Comparison of ENCODE assay signal across 22 cellular contexts in genomic region chr5:116990010-116990409, GRCh38.
DNase-seq lines count a peak whose midpoint lies in the region; ATAC-seq and TF ChIP-seq lines count a peak whose summit lies in the region.
"Had no signal": no experiment of that assay in that cellular context is flagged by ENCODE, and none has a peak within 500 bp of the region (broad histone marks: within the 10 kb centered on the region; RNA-seq: fewer than 3 reads in every experiment).

No MANE protein-coding gene starts in this region.

- no peak overlapping the region for H3K4me3 ChIP-seq in skeletal muscle cell (ENCODE audit: low read depth, low read length)
- H3K4me3 ChIP-seq: BLaER1 treated with 17β-estradiol and CSF1 and Interleukin-3, amounts not matched to agents 10 nM and 100 nM; gastroesophageal sphincter; SJSA1 had no signal

- no peaks in the 10 kb centered on the region for H3K36me3 Mint-ChIP-seq in glutamatergic neuron (ENCODE audit: unreplicated experiment)
- H3K36me3 Mint-ChIP-seq: activated naive CD8-positive, alpha-beta T cell had no signal

- no peak overlapping the region for H3K4me3 Mint-ChIP-seq in glutamatergic neuron (ENCODE audit: unreplicated experiment)
- H3K4me3 Mint-ChIP-seq: activated naive CD8-positive, alpha-beta T cell; activated T-helper 1 cell treated with anti-CD3 and anti-CD28 coated beads, Interleukin-12 subunit alpha, Interleukin-12 subunit beta, Interleukin-2, Interleukin-4 antibody, amounts not matched to agents 30 ng/mL and 10 ng/mL and 1 ng/mL, durations not matched to agents 14 hours and 24 hours and 36 hours; T-helper 2 cell treated with Interferon-gamma antibody and Interleukin-4, amounts not matched to agents 5 μg/mL and 100 μg/mL, for 36 hours had no signal

- DNase-seq in NCI-H526 treated with DMSO at 0.1 percent for 48 hours (lab: John Stamatoyannopoulos, UW) (peak; percentile 9), glutamatergic neuron (peak; percentile 43), skeletal muscle cell (ENCODE audit: low read depth) (peak; percentile 52), NCI-H1436 (lab: John Stamatoyannopoulos, UW) (no peak)
- DNase-seq: activated CD4-positive, CD25-positive, alpha-beta regulatory T cell; activated CD8-positive, alpha-beta memory T cell treated with anti-CD3 and anti-CD28 coated beads for 24 hours; brain microvascular endothelial cell; Kasumi-1; NCI-H1417 treated with DMSO at 0.1 percent for 48 hours; NCI-H226; OCI-M1; small intestine; stimulated activated CD4-positive, alpha-beta T cell treated with anti-CD3 and anti-CD28 coated beads, Interleukin-4, amount 100 ng/mL, for 1 hour had no signal

- peak overlapping the region; percentile 84 for H3K27ac Mint-ChIP-seq in glutamatergic neuron (ENCODE audit: unreplicated experiment)
- H3K27ac Mint-ChIP-seq: activated naive CD8-positive, alpha-beta T cell; activated T-helper 1 cell treated with anti-CD3 and anti-CD28 coated beads, Interleukin-12 subunit alpha, Interleukin-12 subunit beta, Interleukin-2, Interleukin-4 antibody, amounts not matched to agents 30 ng/mL and 10 ng/mL and 1 ng/mL, durations not matched to agents 14 hours and 24 hours and 36 hours; T-helper 2 cell treated with Interferon-gamma antibody and Interleukin-4, amounts not matched to agents 5 μg/mL and 100 μg/mL, for 36 hours had no signal

- no peaks in the 10 kb centered on the region for H3K9me3 Mint-ChIP-seq in glutamatergic neuron (ENCODE audit: unreplicated experiment)
- H3K9me3 Mint-ChIP-seq: activated T-helper 1 cell treated with anti-CD3 and anti-CD28 coated beads, Interleukin-12 subunit alpha, Interleukin-12 subunit beta, Interleukin-2, Interleukin-4 antibody, amounts not matched to agents 30 ng/mL and 10 ng/mL and 1 ng/mL, durations not matched to agents 14 hours and 24 hours and 36 hours; T-helper 2 cell treated with Interferon-gamma antibody and Interleukin-4, amounts not matched to agents 5 μg/mL and 100 μg/mL, for 36 hours had no signal

- TF ChIP-seq CTCF in glutamatergic neuron (IDR thresholded peaks at IDR 0.05; ENCODE audit: partially characterized antibody, unreplicated experiment) = peak; percentile 68

- H3K4me1 Mint-ChIP-seq in glutamatergic neuron (ENCODE audit: low read depth, unreplicated experiment) = peaks cover 24% of the 10 kb centered on the region

- peak; percentile 49 for ATAC-seq in GM18867 (IDR thresholded peaks at IDR 0.05; ENCODE audit: unreplicated experiment)
- ATAC-seq in HG02588 (IDR thresholded peaks at IDR 0.05; ENCODE audit: unreplicated experiment) = no peak
- ATAC-seq in GM21381 (IDR thresholded peaks at IDR 0.05; ENCODE audit: unreplicated experiment) = no peak
- ATAC-seq: gastroesophageal sphincter had no signal

- peaks cover 5% of the 10 kb centered on the region for H3K27me3 Mint-ChIP-seq in glutamatergic neuron (ENCODE audit: unreplicated experiment)
- H3K27me3 Mint-ChIP-seq: activated naive CD8-positive, alpha-beta T cell had no signal
